1 cellular context compared by ENCODE assay signal in the genomic region with DNA sequence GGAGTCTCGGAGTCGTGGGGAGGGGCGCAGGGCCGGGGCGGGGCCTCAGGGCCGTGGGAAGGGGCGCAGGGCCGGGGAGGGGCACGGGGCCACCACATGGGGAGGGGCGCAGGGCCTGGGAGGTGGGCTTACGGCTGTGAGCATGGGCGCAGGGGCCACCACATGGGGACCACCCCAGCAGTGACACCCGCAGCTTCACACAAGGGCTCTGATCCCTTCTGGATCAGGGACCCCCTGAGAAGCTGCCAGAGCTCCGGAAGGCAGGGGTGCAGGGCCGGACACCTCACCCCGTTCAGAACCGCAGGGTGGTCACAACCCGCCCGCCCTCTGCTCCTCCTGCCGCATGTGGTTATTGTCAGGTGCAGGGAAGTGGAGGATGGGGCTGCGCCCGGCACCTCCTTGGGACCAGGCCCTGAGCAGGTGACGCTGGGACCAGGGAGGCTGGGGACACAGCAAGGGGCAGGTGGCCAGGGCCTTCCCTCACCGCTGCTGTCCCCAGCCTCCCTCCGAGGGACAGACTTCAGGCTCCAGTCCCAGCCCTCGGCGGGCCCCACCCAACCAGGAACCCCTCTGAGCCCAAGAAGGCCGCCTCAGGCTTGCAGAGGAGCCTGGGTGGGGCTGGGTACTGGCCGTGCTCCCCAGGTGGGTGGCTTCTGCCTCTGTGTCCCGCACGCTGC.
TF ChIP-seq lines count a peak whose summit lies in the region.

No MANE protein-coding gene starts in this region.

TF ChIP-seq in HepG2, 621 proteins besides CTCF, POLR2A, EP300 and RAD21:
- TF ChIP-seq ZNF275 (CRISPR knock-in tag; IDR thresholded peaks at IDR 0.05; ENCODE audit: borderline replicate concordance) = no peak
